Comparison of ENCODE assay signal across 27 cellular contexts in the genomic region with DNA sequence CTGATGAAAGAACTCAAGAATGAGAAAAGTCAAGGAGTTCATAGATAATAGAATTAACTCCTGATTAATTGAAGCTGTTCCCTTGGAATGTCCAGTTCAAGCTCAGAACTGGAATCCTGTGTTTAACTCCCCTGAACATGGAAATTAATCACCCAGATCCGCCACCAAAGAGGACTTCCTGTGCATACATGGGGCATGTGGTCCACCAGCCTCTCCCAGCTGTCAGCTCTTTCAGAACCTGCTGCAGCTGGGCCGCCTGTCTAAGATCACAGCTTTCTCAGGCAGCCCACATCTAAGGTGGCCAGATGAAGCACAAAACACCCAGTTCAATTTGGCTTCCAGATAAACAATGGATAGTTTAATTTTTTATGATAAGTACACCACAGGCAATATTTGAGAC.
DNase-seq lines count a peak whose midpoint lies in the region; ATAC-seq, FAIRE-seq and TF ChIP-seq lines count a peak whose summit lies in the region.
"Had no signal": no experiment of that assay in that cellular context is flagged by ENCODE, and none has a peak within 500 bp of the region (broad histone marks: within the 10 kb centered on the region; RNA-seq: fewer than 3 reads in every experiment).

No MANE protein-coding gene starts in this region.

- no peak for TF ChIP-seq CTCF in dorsolateral prefrontal cortex (IDR thresholded peaks at IDR 0.05 in 54 of 56, conservative IDR thresholded peaks at IDR 0.05 in 2 of 56; ENCODE audit: low read depth in 1 of 56, partially characterized antibody in 56 of 56)

- DNase-seq in DMS 273 (lab: John Stamatoyannopoulos, UW; ENCODE audit: unreplicated experiment) (peak; percentile 13), DMS 273 treated with DMSO at 0.1 percent for 48 hours (lab: John Stamatoyannopoulos, UW) (no peak), NCI-H226 (peak; percentile 15), memory B cell (ENCODE audit: low spot score in 2 of 2) (no peak), HTR-8/SVneo (ENCODE audit: insufficient read length, low spot score) (no peak), retina (no peak), dorsolateral prefrontal cortex (no peak), NCI-H446 (lab: John Stamatoyannopoulos, UW) (no peak)
- DNase-seq: ACHN, DMS79 treated with DMSO at 0.1 percent for 48 hours, GM23248, Karpas-422, MM.1S, NCI-H1092 treated with DMSO at 0.1 percent for 48 hours, NCI-H146, NCI-H2029, NCI-H2227 treated with DMSO at 0.1 percent for 48 hours, NCI-H774, SIG-M5, T-cell had no signal

- H3K27ac ChIP-seq in dorsolateral prefrontal cortex, result no peak overlapping the region
- H3K27ac ChIP-seq: 22Rv1, C4-2B, GM23248 had no signal

- no peak overlapping the region for H3K27ac Mint-ChIP-seq in memory B cell
- H3K27ac Mint-ChIP-seq: IgD-negative memory B cell, T-cell had no signal

- no peaks in the 10 kb centered on the region for H3K27me3 ChIP-seq in dorsolateral prefrontal cortex

- peaks cover 14% of the 10 kb centered on the region for H3K4me1 Mint-ChIP-seq in memory B cell

- intact Hi-C loops in dorsolateral prefrontal cortex (cut with DNase I), result no loop called here

- H3K4me3 ChIP-seq in dorsolateral prefrontal cortex, result no peak overlapping the region
- H3K4me3 ChIP-seq: GM23248, HAP-1 had no signal

- peaks cover 1% of the 10 kb centered on the region for H3K27me3 Mint-ChIP-seq in memory B cell
- H3K27me3 Mint-ChIP-seq: T-cell had no signal

- H3K36me3 Mint-ChIP-seq in memory B cell, result peaks cover 7% of the 10 kb centered on the region
- H3K36me3 Mint-ChIP-seq: IgD-negative memory B cell had no signal

- FAIRE-seq in HTR-8/SVneo (lab: Jason Lieb, UNC), result no peak
- FAIRE-seq: GM12891 had no signal

- ATAC-seq in memory B cell (ENCODE audit: low read depth), result peak; percentile 48
- ATAC-seq: Panc1, SK-N-SH treated with all-trans-retinoic acid at 6 μM for 48 hours, T-cell had no signal

- H3K9me3 Mint-ChIP-seq in memory B cell, result peaks cover 3% of the 10 kb centered on the region

- no peak overlapping the region for H3K4me3 Mint-ChIP-seq in memory B cell
- H3K4me3 Mint-ChIP-seq: IgD-negative memory B cell, T-cell had no signal

Comparison
In these comparisons a context has a peak if more than half of its experiments do, and no peak if none do; other contexts are left out.
1. DNase-seq: peak in DMS 273 (single experiment) and NCI-H226 (single experiment); none in DMS 273 treated with DMSO at 0.1 percent for 48 hours (single experiment), memory B cell (0 of 2), HTR-8/SVneo (single experiment), retina (single experiment), dorsolateral prefrontal cortex (0 of 10) and NCI-H446 (0 of 2).